ENCODE assay signal across 15 cellular contexts in the genomic region with DNA sequence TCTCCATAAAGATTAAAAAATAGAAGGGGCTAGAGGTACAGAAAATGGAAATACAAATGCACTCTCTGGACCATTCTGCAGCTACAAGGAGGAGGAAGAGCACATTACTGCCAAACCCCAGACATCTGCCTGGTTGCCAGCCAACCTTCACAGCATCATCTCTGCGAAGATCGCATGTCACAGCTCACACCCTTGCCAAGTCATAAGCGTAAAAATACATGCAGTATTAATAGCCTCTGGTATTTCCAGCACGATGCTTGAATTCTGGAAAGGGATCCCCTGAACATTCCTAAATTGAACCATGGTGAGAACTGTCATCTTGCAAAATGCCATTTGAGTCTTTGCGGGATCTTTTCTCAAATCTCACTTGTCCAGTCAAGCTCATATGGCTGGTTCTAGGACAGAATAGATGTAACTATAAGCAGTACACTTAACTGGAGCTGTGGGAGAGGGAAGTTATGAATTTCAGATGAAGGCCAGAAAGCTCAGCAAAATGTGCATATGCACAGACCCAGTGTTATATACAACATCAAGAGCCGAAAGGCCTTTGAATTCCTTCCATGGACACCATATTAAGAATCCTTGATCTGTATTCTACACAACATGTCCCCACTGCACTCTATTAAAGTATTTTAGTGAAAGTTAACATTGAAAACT.
DNase-seq lines count a peak whose midpoint lies in the region; TF ChIP-seq lines count a peak whose summit lies in the region.
"Had no signal": no experiment of that assay in that cellular context is flagged by ENCODE, and none has a peak within 500 bp of the region (broad histone marks: within the 10 kb centered on the region; RNA-seq: fewer than 3 reads in every experiment).

No MANE protein-coding gene starts in this region.

- DNase-seq in GM03348 (ENCODE audit: low spot score) (peak; percentile 11), NCI-H446 treated with DMSO at 0.1 percent for 48 hours (lab: John Stamatoyannopoulos, UW) (peak; percentile 84), fibroblast of pulmonary artery (ENCODE audit: low read depth) (peak; percentile 60), occipital lobe (lab: John Stamatoyannopoulos, UW) (peak; percentile 27), NOMO-1 (lab: John Stamatoyannopoulos, UW; ENCODE audit: unreplicated experiment in 2 of 2) (no peak), epidermal melanocyte (ENCODE audit: insufficient read length, low spot score) (no peak), A172 (ENCODE audit: low spot score) (no peak), OCI-M1 (lab: John Stamatoyannopoulos, UW) (no peak)
- DNase-seq: activated CD4-positive, alpha-beta T cell treated with anti-CD3 and anti-CD28 coated beads, Interleukin-2, amount 50 U/mL, for 48 hours; adrenal gland; cortex of kidney; islet precursor cell; NCI-H2107; tibial artery had no signal

- TF ChIP-seq CTCF in fibroblast of pulmonary artery (IDR thresholded peaks at IDR 0.05; ENCODE audit: low read length, missing control alignments), result no peak

- H3K4me3 ChIP-seq in fibroblast of pulmonary artery (replicated peaks; ENCODE audit: low read depth, low read length), result no peak overlapping the region
- H3K4me3 ChIP-seq: adrenal gland; BLaER1 treated with 17β-estradiol and CSF1 and Interleukin-3, amounts not matched to agents 10 nM and 100 nM; tibial artery had no signal

Comparison
In these comparisons a context has a peak if more than half of its experiments do, and no peak if none do; other contexts are left out.
1. DNase-seq: peak in GM03348 (single experiment), NCI-H446 treated with DMSO at 0.1 percent for 48 hours (single experiment), fibroblast of pulmonary artery (single experiment) and occipital lobe (single experiment); none in NOMO-1 (0 of 2), epidermal melanocyte (single experiment), A172 (single experiment) and OCI-M1 (single experiment).